In the genomic region with DNA sequence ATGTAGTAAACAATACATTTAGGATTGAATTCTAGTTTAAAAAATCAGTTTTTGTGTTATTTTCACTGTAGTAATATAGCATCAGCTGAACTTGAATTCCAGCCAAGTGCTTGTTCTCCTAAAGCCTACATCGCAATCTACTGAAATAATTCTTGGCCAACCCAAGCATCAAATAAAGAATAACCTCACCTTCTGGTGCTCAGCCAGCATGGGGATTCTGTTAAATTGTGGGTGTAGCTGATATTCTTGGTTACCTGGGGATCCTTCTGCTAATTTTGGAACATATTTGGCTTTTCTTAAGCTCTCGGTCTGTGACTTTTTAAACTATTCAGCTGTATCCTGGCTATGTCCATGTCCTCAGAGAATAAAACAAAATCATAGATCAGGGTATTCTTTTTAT, we compare ENCODE assay signal across 20 cellular contexts.
"Had no signal": no experiment of that assay in that cellular context is flagged by ENCODE, and none has a peak within 500 bp of the region (broad histone marks: within the 10 kb centered on the region; RNA-seq: fewer than 3 reads in every experiment).

No MANE protein-coding gene starts in this region.

- DNase-seq: activated CD4-positive, alpha-beta memory T cell treated with anti-CD3 and anti-CD28 coated beads for 36 hours; activated CD4-positive, alpha-beta T cell treated with anti-CD3 and anti-CD28 coated beads for 36 hours; activated CD4-positive, alpha-beta T cell treated with anti-CD3 and anti-CD28 coated beads, Interleukin-2, amount 10 ng/mL, durations not matched to agents 24 days and 14 days; activated CD4-positive, CD25-positive, alpha-beta regulatory T cell; activated CD4-positive, CD25-positive, alpha-beta regulatory T cell treated with anti-CD3 and anti-CD28 coated beads, Interleukin-2, amount 50 U/mL, for 72 hours; activated CD8-positive, alpha-beta memory T cell treated with anti-CD3 and anti-CD28 coated beads, Interleukin-2, amount 10 ng/mL, durations not matched to agents 7 days and 5 days; activated CD8-positive, alpha-beta memory T cell treated with anti-CD3 and anti-CD28 coated beads, Interleukin-2, amount 50 U/mL, for 4 hours; activated CD8-positive, alpha-beta T cell treated with anti-CD3 and anti-CD28 coated beads, Interleukin-2, amount 10 ng/mL, durations not matched to agents 7 days and 5 days; activated effector memory CD4-positive, alpha-beta T cell treated with anti-CD3 and anti-CD28 coated beads, Interleukin-2, amount 50 U/mL, for 16 hours; activated naive CD4-positive, alpha-beta T cell treated with anti-CD3 and anti-CD28 coated beads for 36 hours; activated naive CD8-positive, alpha-beta T cell treated with anti-CD3 and anti-CD28 coated beads for 36 hours; activated naive CD8-positive, alpha-beta T cell treated with anti-CD3 and anti-CD28 coated beads, Interleukin-2, amount 50 U/mL, for 24 hours; activated T-cell treated with anti-CD3 and anti-CD28 coated beads, Interleukin-2, amount 50 U/mL, for 1 hour; activated T-cell treated with anti-CD3 and anti-CD28 coated beads, Interleukin-2, amount 50 U/mL, for 48 hours; colonic mucosa; effector CD8-positive, alpha-beta T cell; esophagus squamous epithelium; foreskin fibroblast; head of caudate nucleus; T-helper 2 cell had no signal

- ATAC-seq: activated CD4-positive, alpha-beta T cell treated with anti-CD3 and anti-CD28 coated beads for 36 hours; activated CD8-positive, alpha-beta memory T cell treated with anti-CD3 and anti-CD28 coated beads, Interleukin-2, amount 10 ng/mL, durations not matched to agents 7 days and 5 days; activated CD8-positive, alpha-beta T cell treated with anti-CD3 and anti-CD28 coated beads, Interleukin-2, amount 10 ng/mL, durations not matched to agents 7 days and 5 days; activated naive CD8-positive, alpha-beta T cell treated with anti-CD3 and anti-CD28 coated beads, Interleukin-2, amount 50 U/mL, for 24 hours had no signal
